ENCODE assay signal across 19 cellular contexts in genomic region chr6:52493669-52494068, GRCh38.
DNase-seq lines count a peak whose midpoint lies in the region; ATAC-seq and TF ChIP-seq lines count a peak whose summit lies in the region.
"Had no signal": no experiment of that assay in that cellular context is flagged by ENCODE, and none has a peak within 500 bp of the region (broad histone marks: within the 10 kb centered on the region; RNA-seq: fewer than 3 reads in every experiment).

No MANE protein-coding gene starts in this region.

- peaks cover 7% of the 10 kb centered on the region for H3K9me3 Mint-ChIP-seq in activated CD4-positive, alpha-beta memory T cell treated with anti-CD3 and anti-CD28 coated beads, Interleukin-2, amount 10 ng/mL, durations not matched to agents 7 days and 5 days
- peaks cover 10% of the 10 kb centered on the region for H3K9me3 Mint-ChIP-seq in activated CD4-positive, alpha-beta memory T cell treated with anti-CD3 and anti-CD28 coated beads for 36 hours
- no peaks in the 10 kb centered on the region for H3K9me3 Mint-ChIP-seq in stimulated activated effector memory CD8-positive, alpha-beta T cell treated with anti-CD3 and anti-CD28 coated beads, Interleukin-12 subunit alpha, Interleukin-12 subunit beta, amount 100 ng/mL, for 72 hours
- H3K9me3 Mint-ChIP-seq: GM23338 had no signal

- H3K4me3 ChIP-seq in KMS-11 (IDR thresholded peaks at IDR 0.05; ENCODE audit: insufficient read depth, low read depth, low read length) (no peak overlapping the region), choroid plexus epithelial cell (ENCODE audit: low read depth, low read length) (no peak overlapping the region), mucosa of descending colon (no peak overlapping the region)
- H3K4me3 ChIP-seq: GM23338, heart left ventricle had no signal

- peak overlapping the region; percentile 36 for H3K4me2 ChIP-seq in KMS-11
- H3K4me2 ChIP-seq: GM23338 had no signal

- H3K27ac Mint-ChIP-seq in activated CD4-positive, alpha-beta memory T cell treated with anti-CD3 and anti-CD28 coated beads, Interleukin-2, amount 10 ng/mL, durations not matched to agents 7 days and 5 days, result peak overlapping the region; percentile 6
- H3K27ac Mint-ChIP-seq in activated CD4-positive, alpha-beta memory T cell treated with anti-CD3 and anti-CD28 coated beads for 36 hours, result no peak overlapping the region
- H3K27ac Mint-ChIP-seq in stimulated activated effector memory CD8-positive, alpha-beta T cell treated with anti-CD3 and anti-CD28 coated beads, Interleukin-12 subunit alpha, Interleukin-12 subunit beta, amount 100 ng/mL, for 72 hours, result peak overlapping the region; percentile 35
- H3K27ac Mint-ChIP-seq: GM23338 had no signal

- ATAC-seq in stimulated activated effector memory CD8-positive, alpha-beta T cell treated with anti-CD3 and anti-CD28 coated beads, Interleukin-12 subunit alpha, Interleukin-12 subunit beta, amount 100 ng/mL, for 72 hours, result peak; percentile 76
- ATAC-seq in mucosa of descending colon, result no peak
- ATAC-seq in HG02759 (IDR thresholded peaks at IDR 0.05; ENCODE audit: unreplicated experiment), result no peak
- ATAC-seq: GM23338, heart left ventricle had no signal

- H3K36me3 ChIP-seq in KMS-11 (ENCODE audit: insufficient read depth), result no peaks in the 10 kb centered on the region
- no peaks in the 10 kb centered on the region for H3K36me3 ChIP-seq in mucosa of descending colon (ENCODE audit: low read depth)

- CTCF ChIA-PET in activated CD4-positive, alpha-beta memory T cell treated with anti-CD3 and anti-CD28 coated beads, Interleukin-2, amount 10 ng/mL, durations not matched to agents 7 days and 5 days (lab: Charles Lee), result interaction anchor here (0.7 kb wide), 1 partner anchor 174 kb away, joined by 3 read pairs; no protein-coding TSS in a partner anchor
- CTCF ChIA-PET in activated CD4-positive, alpha-beta memory T cell treated with anti-CD3 and anti-CD28 coated beads for 36 hours (lab: Charles Lee), result no interaction called here
- CTCF ChIA-PET in HEK293T (lab: Yijun Ruan, JAX), result interaction anchor here (1.2 kb wide), 1 partner anchor 74 kb away, joined by 3 read pairs; no protein-coding TSS in a partner anchor

- intact Hi-C loops in activated CD4-positive, alpha-beta memory T cell treated with anti-CD3 and anti-CD28 coated beads for 36 hours (cut with micrococcal nuclease), result no loop called here
- intact Hi-C loops in mucosa of descending colon (cut with DNase I, micrococcal nuclease), result no loop called here

- H3K27me3 ChIP-seq in KMS-11 (ENCODE audit: insufficient read depth, low read depth), result no peaks in the 10 kb centered on the region
- H3K27me3 ChIP-seq: heart left ventricle had no signal

- no peaks in the 10 kb centered on the region for H3K9me3 ChIP-seq in mucosa of descending colon

- peaks cover 38% of the 10 kb centered on the region for H3K4me1 Mint-ChIP-seq in activated CD4-positive, alpha-beta memory T cell treated with anti-CD3 and anti-CD28 coated beads, Interleukin-2, amount 10 ng/mL, durations not matched to agents 7 days and 5 days
- H3K4me1 Mint-ChIP-seq in activated CD4-positive, alpha-beta memory T cell treated with anti-CD3 and anti-CD28 coated beads for 36 hours (ENCODE audit: low read depth), result no peaks in the 10 kb centered on the region
- H3K4me1 Mint-ChIP-seq in stimulated activated effector memory CD8-positive, alpha-beta T cell treated with anti-CD3 and anti-CD28 coated beads, Interleukin-12 subunit alpha, Interleukin-12 subunit beta, amount 100 ng/mL, for 72 hours, result peaks cover 6% of the 10 kb centered on the region

- DNase-seq in activated CD4-positive, alpha-beta memory T cell treated with anti-CD3 and anti-CD28 coated beads, Interleukin-2, amount 10 ng/mL, durations not matched to agents 7 days and 5 days, result no peak
- no peak for DNase-seq in activated CD4-positive, alpha-beta memory T cell treated with anti-CD3 and anti-CD28 coated beads for 36 hours
- DNase-seq in choroid plexus epithelial cell (ENCODE audit: low read depth) (peak; percentile 48), mucosa of descending colon (no peak), HEK293T (ENCODE audit: extremely low spot score) (no peak)
- peak in 1 of 2 donors; percentile 46 for DNase-seq in stimulated activated effector memory CD8-positive, alpha-beta T cell treated with anti-CD3 and anti-CD28 coated beads, Interleukin-12 subunit alpha, Interleukin-12 subunit beta, amount 100 ng/mL, for 72 hours (ENCODE audit: low spot score in 2 of 2)
- DNase-seq: activated effector memory CD4-positive, alpha-beta T cell treated with anti-CD3 and anti-CD28 coated beads, Interleukin-2, amount 50 U/mL, for 16 hours; aorta; heart left ventricle; midbrain; MV-4-11; NCI-H774; posterior cingulate gyrus; RPMI8226; stimulated activated CD4-positive, alpha-beta T cell treated with anti-CD3 and anti-CD28 coated beads, Interleukin-12 subunit alpha, Interleukin-12 subunit beta, amount 100 ng/mL, for 4 hours had no signal

- H3K27me3 Mint-ChIP-seq in activated CD4-positive, alpha-beta memory T cell treated with anti-CD3 and anti-CD28 coated beads, Interleukin-2, amount 10 ng/mL, durations not matched to agents 7 days and 5 days, result peaks cover 2% of the 10 kb centered on the region
- no peaks in the 10 kb centered on the region for H3K27me3 Mint-ChIP-seq in activated CD4-positive, alpha-beta memory T cell treated with anti-CD3 and anti-CD28 coated beads for 36 hours

- H3K4me1 ChIP-seq in KMS-11 (ENCODE audit: low read depth, poor library complexity, severe bottlenecking), result peaks cover 65% of the 10 kb centered on the region
- no peaks in the 10 kb centered on the region for H3K4me1 ChIP-seq in mucosa of descending colon (ENCODE audit: low read depth)

- H3K9ac ChIP-seq in KMS-11, result no peak overlapping the region

- TF ChIP-seq CTCF in KMS-11 (conservative IDR thresholded peaks at IDR 0.05; ENCODE audit: low read depth, low read length) (no peak), choroid plexus epithelial cell (conservative IDR thresholded peaks at IDR 0.05; ENCODE audit: low read depth, low read length) (no peak), mucosa of descending colon (IDR thresholded peaks at IDR 0.05) (no peak)

- H3K36me3 Mint-ChIP-seq in activated CD4-positive, alpha-beta memory T cell treated with anti-CD3 and anti-CD28 coated beads, Interleukin-2, amount 10 ng/mL, durations not matched to agents 7 days and 5 days (ENCODE audit: low read depth), result no peaks in the 10 kb centered on the region
- H3K36me3 Mint-ChIP-seq in activated CD4-positive, alpha-beta memory T cell treated with anti-CD3 and anti-CD28 coated beads for 36 hours, result peaks cover 3% of the 10 kb centered on the region
- no peaks in the 10 kb centered on the region for H3K36me3 Mint-ChIP-seq in stimulated activated effector memory CD8-positive, alpha-beta T cell treated with anti-CD3 and anti-CD28 coated beads, Interleukin-12 subunit alpha, Interleukin-12 subunit beta, amount 100 ng/mL, for 72 hours

- no peaks in the 10 kb centered on the region; the same call in 1 of the 2 replicates for H3K79me2 ChIP-seq in KMS-11 (ENCODE audit: insufficient read depth, low read depth)

- no peak overlapping the region for H3K4me3 Mint-ChIP-seq in activated CD4-positive, alpha-beta memory T cell treated with anti-CD3 and anti-CD28 coated beads, Interleukin-2, amount 10 ng/mL, durations not matched to agents 7 days and 5 days
- no peak overlapping the region for H3K4me3 Mint-ChIP-seq in activated CD4-positive, alpha-beta memory T cell treated with anti-CD3 and anti-CD28 coated beads for 36 hours
- H3K4me3 Mint-ChIP-seq in stimulated activated effector memory CD8-positive, alpha-beta T cell treated with anti-CD3 and anti-CD28 coated beads, Interleukin-12 subunit alpha, Interleukin-12 subunit beta, amount 100 ng/mL, for 72 hours, result no peak overlapping the region
- H3K4me3 Mint-ChIP-seq: GM23338 had no signal

- POLR2A ChIA-PET in activated CD4-positive, alpha-beta memory T cell treated with anti-CD3 and anti-CD28 coated beads, Interleukin-2, amount 10 ng/mL, durations not matched to agents 7 days and 5 days (lab: Charles Lee), result interaction anchor here (0.8 kb wide), 1 partner anchor 69 kb away, joined by 3 read pairs; no protein-coding TSS in a partner anchor
- POLR2A ChIA-PET in activated CD4-positive, alpha-beta memory T cell treated with anti-CD3 and anti-CD28 coated beads for 36 hours (lab: Charles Lee), result no interaction called here
- POLR2A ChIA-PET in HEK293T (lab: Yijun Ruan, JAX), result interaction anchor here (0.7 to 1.0 kb wide), 2 partner anchors 74 to 615 kb away, joined by 3 read pairs; partner anchors contain the start of gene EFHC1

- H4K20me1 ChIP-seq in KMS-11 (ENCODE audit: insufficient read depth), result no peaks in the 10 kb centered on the region

- peak overlapping the region; percentile 91 for H3K27ac ChIP-seq in KMS-11
- H3K27ac ChIP-seq: epithelial cell of prostate, heart left ventricle had no signal

- H2AFZ ChIP-seq in KMS-11 (ENCODE audit: low read depth), result no peak overlapping the region
- H2AFZ ChIP-seq: GM23338 had no signal

TF ChIP-seq in HEK293T, 16 proteins besides CTCF, POLR2A, EP300 and RAD21:
- TF ChIP-seq ZNF384 (IDR thresholded peaks at IDR 0.05) (no peak), FOXM1 (IDR thresholded peaks at IDR 0.05; ENCODE audit: borderline replicate concordance) (no peak)
